Comparison of ENCODE assay signal across 8 cellular contexts in the genomic region with DNA sequence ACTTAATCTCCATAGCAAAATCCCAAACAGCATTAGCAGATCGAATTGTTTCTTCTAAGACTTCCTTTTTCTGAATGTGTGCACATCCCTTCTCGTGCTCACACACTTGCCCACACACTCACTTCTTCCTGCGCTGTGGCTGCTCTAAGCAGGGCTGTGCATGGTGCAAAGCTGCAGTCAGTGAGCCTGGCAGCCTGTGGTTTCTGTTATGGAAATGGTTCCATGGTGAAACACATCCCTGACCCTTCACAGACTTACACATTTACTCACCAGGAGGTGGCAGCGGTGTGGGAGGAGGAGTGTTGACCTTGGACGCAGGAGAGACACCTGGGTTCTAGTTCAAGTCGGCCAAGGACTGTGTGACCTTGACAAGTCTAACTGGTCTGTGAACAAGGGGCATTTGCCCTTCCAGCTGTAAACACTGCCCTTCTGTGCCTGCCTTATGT. TPM values are rescaled to one million over a fixed set of nuclear protein-coding genes. Genes with fewer than 3 reads are reported as not detected.
DNase-seq lines count a peak whose midpoint lies in the region; ATAC-seq and TF ChIP-seq lines count a peak whose summit lies in the region.

No MANE protein-coding gene starts in this region.

- H3K4me1 ChIP-seq in adrenal gland (replicated peaks in 1 of 2) (peaks cover 0 to 15% of the 10 kb centered on the region in 2 donors), right lobe of liver (peaks cover 0 to 9% (median 2%) of the 10 kb centered on the region in 4 donors), uterus (no peaks in the 10 kb centered on the region)

- peak overlapping the region in 1 of 5 donors; percentile 24 for H3K27ac ChIP-seq in adrenal gland
- no peak overlapping the region for H3K27ac ChIP-seq in right lobe of liver
- H3K27ac ChIP-seq in uterus, result no peak overlapping the region

- peak; percentile 36 for TF ChIP-seq CTCF in NB4 (IDR thresholded peaks at IDR 0.05; ENCODE audit: low read depth, low read length)
- peak in 1 of 6 experiments; percentile 23 for TF ChIP-seq CTCF in adrenal gland (IDR thresholded peaks at IDR 0.05)
- TF ChIP-seq CTCF in right lobe of liver (IDR thresholded peaks at IDR 0.05), result peak in 1 of 4 donors; percentile 12
- no peak for TF ChIP-seq CTCF in uterus (IDR thresholded peaks at IDR 0.05)

- no peak for TF ChIP-seq POLR2A in NB4 (IDR thresholded peaks at IDR 0.05; ENCODE audit: extremely low read depth, insufficient read length)
- no peak for TF ChIP-seq POLR2A in adrenal gland (IDR thresholded peaks at IDR 0.05)
- TF ChIP-seq POLR2A in right lobe of liver (IDR thresholded peaks at IDR 0.05), result no peak
- no peak for TF ChIP-seq POLR2A in uterus (IDR thresholded peaks at IDR 0.05)

- H3K9me3 ChIP-seq in adrenal gland (replicated peaks in 1 of 3), result no peaks in the 10 kb centered on the region
- no peaks in the 10 kb centered on the region for H3K9me3 ChIP-seq in right lobe of liver
- no peaks in the 10 kb centered on the region for H3K9me3 ChIP-seq in uterus

- H3K4me3 ChIP-seq in NB4 (ENCODE audit: low read depth, low read length), result peak overlapping the region; percentile 35
- no peak overlapping the region for H3K4me3 ChIP-seq in adrenal gland
- no peak overlapping the region for H3K4me3 ChIP-seq in right lobe of liver
- H3K4me3 ChIP-seq in uterus, result no peak overlapping the region

- peak; percentile 18 for DNase-seq in stimulated activated CD4-positive, alpha-beta T cell treated with anti-CD3 and anti-CD28 coated beads, Interleukin-1b, Interleukin-23, amount 100 ng/mL, for 48 hours
- DNase-seq in stimulated activated CD4-positive, alpha-beta T cell treated with anti-CD3 and anti-CD28 coated beads, Interleukin-12 subunit alpha, Interleukin-12 subunit beta, amount 100 ng/mL, for 4 hours, result no peak
- DNase-seq in NB4 (ENCODE audit: low read depth) (peak; percentile 98), adrenal gland (peak in 4 of 7 donors; percentile 33 to 69 (median 38)), right lobe of liver (no peak), uterus (no peak)

- intact Hi-C loops in adrenal gland (cut with DNase I), result loop anchor here (5.0 to 10.0 kb wide), 3 partner anchors 115 to 405 kb away; no protein-coding TSS in a partner anchor
- intact Hi-C loops in right lobe of liver (cut with DNase I), result no loop called here
- intact Hi-C loops in uterus (cut with DNase I; ENCODE audit: low total_unique reads), result no loop called here

- H3K27me3 ChIP-seq in adrenal gland (no peaks in the 10 kb centered on the region), right lobe of liver (no peaks in the 10 kb centered on the region), uterus (no peaks in the 10 kb centered on the region)

- ATAC-seq in right lobe of liver (peak; percentile 27 to 38 (median 36)), GM18873 (IDR thresholded peaks at IDR 0.05; ENCODE audit: low FRiP score, unreplicated experiment) (no peak), HG03378 (IDR thresholded peaks at IDR 0.05; ENCODE audit: unreplicated experiment) (no peak)

- WGBS in adrenal gland, 4 donors, result 26 to 42% (median 37%) methylated on average over 6 of the region's 6 CpGs
- WGBS in right lobe of liver (ENCODE audit: insufficient coverage, low coverage, low lambda C conversion rate, missing lambda C conversion rate), result 45% methylated on average over 6 of the region's 6 CpGs

- H3K36me3 ChIP-seq in adrenal gland (replicated peaks in 1 of 2) (no peaks in the 10 kb centered on the region), right lobe of liver (no peaks in the 10 kb centered on the region), uterus (no peaks in the 10 kb centered on the region)

RNA-seq across cellular contexts. Expression of gene MTURN, which starts 24.9 kb away (rescaled TPM):
- total RNA-seq in adrenal gland, result 10 to 100 TPM in 1 of 8 donors, 1 to 10 TPM in 7; 4.6 to 15.6 (median 6.9) TPM
- 10 to 100 TPM in 1 of 3 donors, 1 to 10 TPM in 2; 6.6 to 11.3 (median 9.6) TPM for polyA plus RNA-seq in adrenal gland
- total RNA-seq in right lobe of liver, result 1 to 10 TPM; 2.2 to 5.2 (median 2.9) TPM
- total RNA-seq in uterus, result 10 to 100 TPM; 45.1 to 75.9 (median 53.1) TPM

Comparison
In these comparisons a context has a peak if more than half of its experiments do, and no peak if none do; other contexts are left out.
1. DNase-seq: peak in stimulated activated CD4-positive, alpha-beta T cell treated with anti-CD3 and anti-CD28 coated beads, Interleukin-1b, Interleukin-23, amount 100 ng/mL, for 48 hours (single experiment), NB4 (single experiment) and adrenal gland (4 of 7); none in stimulated activated CD4-positive, alpha-beta T cell treated with anti-CD3 and anti-CD28 coated beads, Interleukin-12 subunit alpha, Interleukin-12 subunit beta, amount 100 ng/mL, for 4 hours (single experiment), right lobe of liver (0 of 3) and uterus (0 of 2).
2. ATAC-seq: peak in right lobe of liver (4 of 4); none in GM18873 (single experiment) and HG03378 (single experiment).
3. intact Hi-C loops: an anchor here in adrenal gland (5.0 to 10.0 kb wide); none called in right lobe of liver and uterus.